ENCODE assay signal across 15 cellular contexts in the genomic region with DNA sequence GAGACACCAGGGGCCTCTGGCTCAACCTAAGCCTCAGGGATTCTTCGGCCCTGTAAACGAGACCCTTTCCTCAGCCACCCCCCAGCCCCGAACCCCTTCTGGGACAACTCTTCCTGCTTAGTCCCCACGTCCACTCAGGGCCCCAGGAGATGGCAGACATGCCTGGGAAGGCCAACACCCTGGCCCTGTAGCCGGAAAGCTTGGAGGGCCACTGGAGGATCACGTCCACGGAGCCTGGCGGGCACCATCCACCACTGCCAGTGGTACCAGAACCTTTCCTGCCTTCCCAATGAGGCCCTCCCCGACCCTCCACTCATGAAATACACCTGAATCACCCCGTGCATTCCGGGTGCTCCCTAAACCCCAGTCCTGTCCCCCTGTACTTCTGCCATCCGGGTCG. TPM values are rescaled to one million over a fixed set of nuclear protein-coding genes. Genes with fewer than 3 reads are reported as not detected.
DNase-seq lines count a peak whose midpoint lies in the region; ATAC-seq, FAIRE-seq and TF ChIP-seq lines count a peak whose summit lies in the region.
"Had no signal": no experiment of that assay in that cellular context is flagged by ENCODE, and none has a peak within 500 bp of the region (broad histone marks: within the 10 kb centered on the region; RNA-seq: fewer than 3 reads in every experiment).

No MANE protein-coding gene starts in this region.

- H3K4me1 Mint-ChIP-seq in T-helper 17 cell = peaks cover 11% of the 10 kb centered on the region

- H3K36me3 ChIP-seq in keratinocyte (ENCODE audit: control insufficient read depth in 2 of 2, extremely low read depth in 1 of 2, insufficient read depth in 2 of 2, low read length in 2 of 2) = peaks cover 3 to 8% of the 10 kb centered on the region in 2 experiments
- H3K36me3 ChIP-seq: ovary had no signal

- peaks cover 2% of the 10 kb centered on the region for H3K36me3 Mint-ChIP-seq in T-helper 17 cell (ENCODE audit: low read depth)

- ATAC-seq in left ventricle myocardium superior (no peak), Right ventricle myocardium superior (ENCODE audit: poor library complexity) (no peak), T-helper 17 cell (no peak), GM19397 (IDR thresholded peaks at IDR 0.05; ENCODE audit: unreplicated experiment) (no peak), GM19463 (IDR thresholded peaks at IDR 0.05; ENCODE audit: unreplicated experiment) (no peak)
- ATAC-seq: left cardiac atrium had no signal

- peaks cover 12% of the 10 kb centered on the region for H3K4me1 ChIP-seq in keratinocyte (ENCODE audit: control insufficient read depth, extremely low read depth, insufficient read depth, low read length)

- TF ChIP-seq CTCF in keratinocyte (optimal IDR thresholded peaks at IDR 0.05 in 1 of 3, IDR thresholded peaks at IDR 0.05 in 1 of 3, conservative IDR thresholded peaks at IDR 0.05 in 1 of 3; ENCODE audit: extremely low read depth in 1 of 3, insufficient read depth in 2 of 3, low read length in 3 of 3) = no peak

- no peak overlapping the region for H3K27ac Mint-ChIP-seq in T-helper 17 cell

- DNase-seq in left ventricle myocardium superior (peak; percentile 30), Right ventricle myocardium superior (no peak), T-helper 17 cell (no peak), keratinocyte (ENCODE audit: low read depth, low spot score) (no peak), putamen (ENCODE audit: low spot score) (no peak), HuH-7.5 (ENCODE audit: low spot score) (no peak)
- DNase-seq: activated CD4-positive, alpha-beta T cell treated with anti-CD3 and anti-CD28 coated beads for 1 hour; amygdala; left cardiac atrium; NCI-H510A treated with DMSO at 0.1 percent for 48 hours; SJCRH30 had no signal

- no peaks in the 10 kb centered on the region for H3K27me3 Mint-ChIP-seq in T-helper 17 cell

- no peaks in the 10 kb centered on the region for H4K20me1 ChIP-seq in keratinocyte (ENCODE audit: control insufficient read depth, extremely low read depth, insufficient read depth, low read length)

- peak overlapping the region; percentile 7 for H3K4me3 Mint-ChIP-seq in T-helper 17 cell

- no peak for FAIRE-seq in keratinocyte (lab: Jason Lieb, UNC)

- H2AFZ ChIP-seq in keratinocyte (ENCODE audit: control insufficient read depth, low read length) = no peak overlapping the region

- no peaks in the 10 kb centered on the region for H3K27me3 ChIP-seq in keratinocyte (ENCODE audit: control insufficient read depth, extremely low read depth, insufficient read depth, low read length)
- H3K27me3 ChIP-seq: ovary, SJCRH30 had no signal

- no peak overlapping the region for H3K27ac ChIP-seq in keratinocyte (ENCODE audit: control insufficient read depth, insufficient read depth, low read length)
- H3K27ac ChIP-seq: ovary, SJCRH30 had no signal

- intact Hi-C loops in left ventricle myocardium superior (cut with micrococcal nuclease) (no loop called here), Right ventricle myocardium superior (cut with DNase I) (loop anchor here (10.0 kb wide), 1 partner anchor 132 kb away; no protein-coding TSS in a partner anchor)

- peak overlapping the region; percentile 9 for H3K9ac ChIP-seq in keratinocyte (ENCODE audit: control insufficient read depth, extremely low read depth, insufficient read depth, low read length)

- dilution Hi-C loops in keratinocyte (cut with MboI; ENCODE audit: extremely low pct_ligation_motif_present, low sequenced_read_pairs) = no loop called here

- no peaks in the 10 kb centered on the region for H3K9me1 ChIP-seq in keratinocyte (ENCODE audit: control insufficient read depth, extremely low read depth, insufficient read depth, low read length)

- H3K4me3 ChIP-seq in keratinocyte (ENCODE audit: control insufficient read depth in 2 of 3, extremely low read depth in 1 of 3, insufficient read depth in 2 of 3, low read depth in 1 of 3, low read length in 3 of 3) = no peak overlapping the region
- H3K4me3 ChIP-seq: ovary had no signal

- peaks cover 30% of the 10 kb centered on the region for H3K79me2 ChIP-seq in keratinocyte (ENCODE audit: control insufficient read depth, insufficient read depth, low read length)

- H3K9me3 ChIP-seq in T-helper 17 cell (ENCODE audit: control insufficient read depth, low read length, poor library complexity, severe bottlenecking) (no peaks in the 10 kb centered on the region), keratinocyte (ENCODE audit: control insufficient read depth, low read depth, low read length) (no peaks in the 10 kb centered on the region)
- H3K9me3 ChIP-seq: ovary, SJCRH30 had no signal

- H3K4me2 ChIP-seq in keratinocyte (ENCODE audit: control insufficient read depth, extremely low read depth, insufficient read depth, low read depth, low read length) = no peak overlapping the region

RNA-seq across cellular contexts. Expression of gene AURKAIP1, which starts 2.0 kb away (rescaled TPM):
- 268 TPM for total RNA-seq in left ventricle myocardium superior
- 271 TPM for total RNA-seq in Right ventricle myocardium superior
- total RNA-seq in T-helper 17 cell = 10 to 100 TPM; 58.3 to 62.6 TPM
- 75.8 to 86.9 TPM (median 83.2 TPM) in 3 replicates for polyA plus RNA-seq in keratinocyte
- 159 TPM for polyA plus RNA-seq in keratinocyte (2011; ENCODE audit: low read depth)
- polyA plus RNA-seq in keratinocyte (2011; cell fraction: cytosol; rRNA removed) = 36.7 and 110 TPM in 2 replicates
- polyA plus RNA-seq in keratinocyte (2011; cell fraction: nucleus; rRNA removed) = 32.3 and 40.6 TPM in 2 replicates
- polyA plus RNA-seq in keratinocyte (2012; ENCODE audit: low replicate concordance) = 72.4 and 134 TPM in 2 replicates
- polyA minus RNA-seq in keratinocyte = 10.8 to 14.5 TPM (median 13.5 TPM) in 3 replicates
- polyA minus RNA-seq in keratinocyte (2011; cell fraction: cytosol; rRNA and poly(A)+ RNA removed) = 90.7 TPM
- 7.7 and 13.7 TPM in 2 replicates for polyA minus RNA-seq in keratinocyte (2011; cell fraction: nucleus; rRNA and poly(A)+ RNA removed)

RNA-seq across cellular contexts. Expression of gene MXRA8, which starts 14.7 kb away (rescaled TPM):
- total RNA-seq in left ventricle myocardium superior (16.8 TPM), Right ventricle myocardium superior (21.7 TPM), T-helper 17 cell (1 to 10 TPM in 1 of 2 donors, under 1 TPM in 1; 0.42 to 1.0 TPM)
- polyA plus RNA-seq in keratinocyte = 0.05 to 0.14 TPM in 2 of 3 replicates, not detected in the other
- polyA plus RNA-seq in keratinocyte (2011; ENCODE audit: low read depth) = not detected
- 0.08 and 0.09 TPM in 2 replicates for polyA plus RNA-seq in keratinocyte (2011; cell fraction: cytosol; rRNA removed)
- 0.20 and 0.28 TPM in 2 replicates for polyA plus RNA-seq in keratinocyte (2011; cell fraction: nucleus; rRNA removed)
- 0.42 and 1.9 TPM in 2 replicates for polyA plus RNA-seq in keratinocyte (2012; ENCODE audit: low replicate concordance)
- polyA minus RNA-seq in keratinocyte = 1.5 TPM in 1 of 3 replicates, not detected in the others
- not detected for polyA minus RNA-seq in keratinocyte (2011; cell fraction: cytosol; rRNA and poly(A)+ RNA removed)
- not detected in 2 replicates for polyA minus RNA-seq in keratinocyte (2011; cell fraction: nucleus; rRNA and poly(A)+ RNA removed)
- polyA plus RNA-seq: CD14-positive monocyte had no signal

RNA-seq across cellular contexts. Expression of gene DVL1, which starts 23.8 kb away (rescaled TPM):
- total RNA-seq in left ventricle myocardium superior = 144 TPM
- total RNA-seq in Right ventricle myocardium superior = 126 TPM
- 10 to 100 TPM; 41.0 to 45.8 TPM for total RNA-seq in T-helper 17 cell
- polyA plus RNA-seq in keratinocyte = 28.1 to 68.6 TPM (median 31.6 TPM) in 3 replicates
- polyA plus RNA-seq in keratinocyte (2011; ENCODE audit: low read depth) = 55.8 TPM
- 11.1 and 34.0 TPM in 2 replicates for polyA plus RNA-seq in keratinocyte (2011; cell fraction: cytosol; rRNA removed)
- 84.0 and 105 TPM in 2 replicates for polyA plus RNA-seq in keratinocyte (2011; cell fraction: nucleus; rRNA removed)
- polyA plus RNA-seq in keratinocyte (2012; ENCODE audit: low replicate concordance) = 52.2 and 66.2 TPM in 2 replicates
- polyA minus RNA-seq in keratinocyte = 26.4 to 34.3 TPM (median 33.9 TPM) in 3 replicates
- polyA minus RNA-seq in keratinocyte (2011; cell fraction: cytosol; rRNA and poly(A)+ RNA removed) = 74.2 TPM
- polyA minus RNA-seq in keratinocyte (2011; cell fraction: nucleus; rRNA and poly(A)+ RNA removed) = 39.9 and 69.1 TPM in 2 replicates

RNA-seq across cellular contexts. Expression of gene CCNL2, which starts 26.1 kb away (rescaled TPM):
- total RNA-seq in left ventricle myocardium superior (61.0 TPM), Right ventricle myocardium superior (45.7 TPM), T-helper 17 cell (100 to 1,000 TPM; 231 to 252 TPM)
- 97.0 to 171 TPM (median 140 TPM) in 3 replicates for polyA plus RNA-seq in keratinocyte
- 75.5 TPM for polyA plus RNA-seq in keratinocyte (2011; ENCODE audit: low read depth)
- 28.4 and 29.1 TPM in 2 replicates for polyA plus RNA-seq in keratinocyte (2011; cell fraction: cytosol; rRNA removed)
- polyA plus RNA-seq in keratinocyte (2011; cell fraction: nucleus; rRNA removed) = 897 and 930 TPM in 2 replicates
- 61.3 and 150 TPM in 2 replicates for polyA plus RNA-seq in keratinocyte (2012; ENCODE audit: low replicate concordance)
- 41.8 to 80.5 TPM (median 44.9 TPM) in 3 replicates for polyA minus RNA-seq in keratinocyte
- polyA minus RNA-seq in keratinocyte (2011; cell fraction: cytosol; rRNA and poly(A)+ RNA removed) = 10.7 TPM
- polyA minus RNA-seq in keratinocyte (2011; cell fraction: nucleus; rRNA and poly(A)+ RNA removed) = 90.2 and 130 TPM in 2 replicates

RNA-seq across cellular contexts. Expression of gene MRPL20, which starts 34.0 kb away (rescaled TPM):
- total RNA-seq in left ventricle myocardium superior (155 TPM), Right ventricle myocardium superior (144 TPM), T-helper 17 cell (10 to 100 TPM; 88.0 to 92.1 TPM)
- polyA plus RNA-seq in keratinocyte = 94.3 to 169 TPM (median 133 TPM) in 3 replicates
- 31.7 TPM for polyA plus RNA-seq in keratinocyte (2011; ENCODE audit: low read depth)
- 121 and 139 TPM in 2 replicates for polyA plus RNA-seq in keratinocyte (2011; cell fraction: cytosol; rRNA removed)
- polyA plus RNA-seq in keratinocyte (2011; cell fraction: nucleus; rRNA removed) = 71.0 and 73.2 TPM in 2 replicates
- polyA plus RNA-seq in keratinocyte (2012; ENCODE audit: low replicate concordance) = 118 and 167 TPM in 2 replicates
- 42.8 to 84.5 TPM (median 75.4 TPM) in 3 replicates for polyA minus RNA-seq in keratinocyte
- 137 TPM for polyA minus RNA-seq in keratinocyte (2011; cell fraction: cytosol; rRNA and poly(A)+ RNA removed)
- polyA minus RNA-seq in keratinocyte (2011; cell fraction: nucleus; rRNA and poly(A)+ RNA removed) = 25.4 and 27.8 TPM in 2 replicates
